20 cellular contexts compared by ENCODE assay signal in the genomic region with DNA sequence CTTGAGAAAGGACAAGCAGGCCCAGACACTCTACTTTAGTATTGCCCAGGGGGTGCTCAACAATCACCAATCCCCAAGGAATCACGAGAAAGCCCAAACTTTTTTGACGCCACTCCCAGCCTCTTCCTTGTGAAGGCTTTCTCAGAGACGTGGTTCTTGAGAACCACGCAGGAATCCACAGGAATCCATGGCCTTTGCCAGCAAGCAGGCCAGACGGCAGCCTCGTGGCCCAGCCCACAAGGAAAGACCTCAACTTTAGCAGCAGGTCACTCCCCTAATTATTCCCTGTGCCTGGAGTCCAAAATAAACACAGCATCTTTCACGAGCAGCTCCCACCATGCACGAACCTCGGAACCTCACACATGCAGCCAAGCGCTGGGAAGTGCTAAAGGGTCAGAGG.
A peak's percentile ranks its signal among the peaks of the same experiment; 100 is the strongest.
DNase-seq lines count a peak whose midpoint lies in the region; ATAC-seq and TF ChIP-seq lines count a peak whose summit lies in the region.
"Had no signal": no experiment of that assay in that cellular context is flagged by ENCODE, and none has a peak within 500 bp of the region (broad histone marks: within the 10 kb centered on the region; RNA-seq: fewer than 3 reads in every experiment).

No MANE protein-coding gene starts in this region.

- H3K9me3 ChIP-seq in testis = no peaks in the 10 kb centered on the region
- H3K9me3 ChIP-seq: A549, MG63 had no signal

- no peak for TF ChIP-seq CTCF in testis (IDR thresholded peaks at IDR 0.05)

- H3K27me3 ChIP-seq in testis = no peaks in the 10 kb centered on the region
- H3K27me3 ChIP-seq: MG63 had no signal

- peak overlapping the region; percentile 20 to 75 for H3K27ac ChIP-seq in testis
- H3K27ac ChIP-seq: A549, GM23248, KMS-11 had no signal

- H3K36me3 ChIP-seq in testis (ENCODE audit: low read depth, missing control alignments) = no peaks in the 10 kb centered on the region
- H3K36me3 ChIP-seq: MG63 had no signal

- intact Hi-C loops in testis (cut with DNase I; ENCODE audit: low total_unique reads) = no loop called here

- no peak for ATAC-seq in GM18867 (IDR thresholded peaks at IDR 0.05; ENCODE audit: unreplicated experiment)
- ATAC-seq in GM18873 (IDR thresholded peaks at IDR 0.05; ENCODE audit: low FRiP score, unreplicated experiment) = no peak
- ATAC-seq in HG03565 (IDR thresholded peaks at IDR 0.05; ENCODE audit: unreplicated experiment) = no peak
- ATAC-seq: A549, HCT116 had no signal

- peaks cover 27% of the 10 kb centered on the region for H3K4me1 ChIP-seq in testis

- no peak for TF ChIP-seq POLR2A in testis (IDR thresholded peaks at IDR 0.05)

- 26 to 46% methylated on average over 6 to 10 of the region's 10 CpGs for WGBS in testis, 2 donors

- DNase-seq in RPMI7951 (ENCODE audit: low read depth) (peak; percentile 34), fibroblast of peridontal ligament (ENCODE audit: extremely low read depth) (peak; percentile 5), myocyte (ENCODE audit: low read depth) (peak; percentile 52), testis (peak; percentile 38), NCI-H524 (lab: John Stamatoyannopoulos, UW) (no peak)
- DNase-seq: C1 segment of cervical spinal cord, GF-D8, GM23248, MG63, NCI-H1092, NCI-H146, NCI-H2081 treated with DMSO at 0.1 percent for 48 hours, NCI-H524 treated with DMSO at 0.1 percent for 48 hours, SIG-M5 had no signal

- H3K4me3 ChIP-seq in testis = no peak overlapping the region
- H3K4me3 ChIP-seq: A549, GM23248, MG63 had no signal

Comparison
In these comparisons a context has a peak if more than half of its experiments do, and no peak if none do; other contexts are left out.
1. DNase-seq: peak in RPMI7951 (single experiment), fibroblast of peridontal ligament (single experiment), myocyte (single experiment) and testis (single experiment); none in NCI-H524 (0 of 2).